Comparison of ENCODE assay signal across 2 cellular contexts in genomic region chr4:139245590-139245989, GRCh38.
TF ChIP-seq lines count a peak whose summit lies in the region.

No MANE protein-coding gene starts in this region.

TF ChIP-seq in A549, 52 proteins besides CTCF, POLR2A, EP300 and RAD21:
- TF ChIP-seq CBX2 (IDR thresholded peaks at IDR 0.05; ENCODE audit: borderline replicate concordance, low read depth) = no peak
- no peak for TF ChIP-seq EHMT2 (IDR thresholded peaks at IDR 0.05; ENCODE audit: low read depth)
- no peak for TF ChIP-seq MAFK (IDR thresholded peaks at IDR 0.05; ENCODE audit: partially characterized antibody)
- TF ChIP-seq FOXS1 (CRISPR knock-in tag; IDR thresholded peaks at IDR 0.05) = no peak
- no peak for TF ChIP-seq SREBF2 (IDR thresholded peaks at IDR 0.05)
- no peak for TF ChIP-seq TP53 (CRISPR knock-in tag; IDR thresholded peaks at IDR 0.05)
- no peak for TF ChIP-seq HOXB13 (CRISPR knock-in tag; IDR thresholded peaks at IDR 0.05; ENCODE audit: low read depth)
- TF ChIP-seq CHD2 (IDR thresholded peaks at IDR 0.05; ENCODE audit: low read length, partially characterized antibody) = no peak
- TF ChIP-seq GATA3 (IDR thresholded peaks at IDR 0.05; ENCODE audit: borderline replicate concordance) = no peak
- no peak for TF ChIP-seq CEBPB (IDR thresholded peaks at IDR 0.05)
- TF ChIP-seq TFCP2L1 (CRISPR knock-in tag; IDR thresholded peaks at IDR 0.05) = no peak
- TF ChIP-seq NR3C1 (IDR thresholded peaks at IDR 0.05) = no peak
- no peak for TF ChIP-seq NFE2L2 (conservative IDR thresholded peaks at IDR 0.05; ENCODE audit: low read length)
- TF ChIP-seq CBX8 (IDR thresholded peaks at IDR 0.05) = no peak
- no peak for TF ChIP-seq RARB (CRISPR knock-in tag; IDR thresholded peaks at IDR 0.05)
- no peak for TF ChIP-seq JUN (IDR thresholded peaks at IDR 0.05)
- TF ChIP-seq SMC3 (IDR thresholded peaks at IDR 0.05) = no peak

TF ChIP-seq in IMR-90, 13 proteins besides CTCF, POLR2A, EP300 and RAD21:
- TF ChIP-seq BHLHE40 (IDR thresholded peaks at IDR 0.05; ENCODE audit: low read depth, low read length) (no peak), RCOR1 (IDR thresholded peaks at IDR 0.05; ENCODE audit: insufficient replicate concordance, low read length) (no peak), CEBPB (IDR thresholded peaks at IDR 0.05; ENCODE audit: low read depth, low read length) (no peak), MAZ (IDR thresholded peaks at IDR 0.05; ENCODE audit: borderline replicate concordance, low read depth, low read length) (no peak), MAFK (IDR thresholded peaks at IDR 0.05; ENCODE audit: low read depth, low read length) (no peak), RFX5 (IDR thresholded peaks at IDR 0.05; ENCODE audit: low read depth, low read length) (no peak), USF2 (IDR thresholded peaks at IDR 0.05; ENCODE audit: low read depth, low read length) (no peak), ELK1 (IDR thresholded peaks at IDR 0.05; ENCODE audit: borderline replicate concordance, low read depth, low read length) (no peak), NFE2L2 (IDR thresholded peaks at IDR 0.05; ENCODE audit: low read depth, low read length) (no peak), FOS (IDR thresholded peaks at IDR 0.05; ENCODE audit: low read depth, low read length) (no peak), MXI1 (IDR thresholded peaks at IDR 0.05; ENCODE audit: borderline replicate concordance, low read depth, low read length) (no peak), SMC3 (IDR thresholded peaks at IDR 0.05; ENCODE audit: low read depth, low read length) (no peak), CHD1 (IDR thresholded peaks at IDR 0.05; ENCODE audit: low read depth, low read length) (no peak)
